ENCODE assay signal across 8 cellular contexts in genomic region chr20:49323622-49324238, GRCh38. TPM values are rescaled to one million over a fixed set of nuclear protein-coding genes. Genes with fewer than 3 reads are reported as not detected.
DNase-seq lines count a peak whose midpoint lies in the region; ATAC-seq lines count a peak whose summit lies in the region.

No MANE protein-coding gene starts in this region.

- POLR2A ChIA-PET in naive thymus-derived CD8-positive, alpha-beta T cell (lab: Charles Lee) = interaction anchor here (0.7 to 1.6 kb wide), 8 partner anchors 10 to 88 kb away, joined by 3 to 14 read pairs (median 6); partner anchors contain the start of gene ZNFX1

- no peak overlapping the region for H3K27ac ChIP-seq in HUES6 (ENCODE audit: low read depth, low read length)

- H3K36me3 ChIP-seq in HUES6 (ENCODE audit: control insufficient read depth, insufficient read depth, low read length) (no peaks in the 10 kb centered on the region), H7 (replicated peaks; ENCODE audit: control insufficient read depth, insufficient read depth, low read length) (no peaks in the 10 kb centered on the region)

- H3K4me1 Mint-ChIP-seq in naive thymus-derived CD8-positive, alpha-beta T cell = peaks cover 12 to 30% (median 21%) of the 10 kb centered on the region in 4 donors

- H3K4me1 ChIP-seq in HUES6 (ENCODE audit: control insufficient read depth, insufficient read depth, low read length) = peaks cover 19% of the 10 kb centered on the region

- DNase-seq in NCI-H1436 (lab: John Stamatoyannopoulos, UW) (peak; percentile 38), NCI-H1436 treated with DMSO at 0.1 percent for 48 hours (lab: John Stamatoyannopoulos, UW) (no peak), SW480 (ENCODE audit: low spot score) (peak; percentile 80), dermis microvascular lymphatic vessel endothelial cell (ENCODE audit: low read depth in 2 of 2) (peak; percentile 83 to 95), H7 (no peak)
- peak in 6 of 10 donors; percentile 9 to 64 (median 40) for DNase-seq in naive thymus-derived CD8-positive, alpha-beta T cell

- H3K4me3 Mint-ChIP-seq in naive thymus-derived CD8-positive, alpha-beta T cell = peak overlapping the region in 2 of 10 donors; percentile 15 to 44

- no peaks in the 10 kb centered on the region for H3K9me3 Mint-ChIP-seq in naive thymus-derived CD8-positive, alpha-beta T cell

- H3K36me3 Mint-ChIP-seq in naive thymus-derived CD8-positive, alpha-beta T cell = no peaks in the 10 kb centered on the region

- H3K27me3 Mint-ChIP-seq in naive thymus-derived CD8-positive, alpha-beta T cell = peaks cover 19 to 29% (median 19%) of the 10 kb centered on the region in 5 donors

- peaks cover 15% of the 10 kb centered on the region for H3K27me3 ChIP-seq in HUES6 (ENCODE audit: control insufficient read depth, insufficient read depth, low read length)
- H3K27me3 ChIP-seq in H7 (ENCODE audit: control insufficient read depth, insufficient read depth, low read length) = peaks cover 13% of the 10 kb centered on the region

- H3K9ac ChIP-seq in HUES6 (ENCODE audit: low read length) = peak overlapping the region; percentile 50

- ATAC-seq in naive thymus-derived CD8-positive, alpha-beta T cell = peak; percentile 77
- ATAC-seq in GM19395 (IDR thresholded peaks at IDR 0.05; ENCODE audit: unreplicated experiment) = no peak

- peak overlapping the region in 5 of 10 donors; percentile 13 to 83 (median 55) for H3K27ac Mint-ChIP-seq in naive thymus-derived CD8-positive, alpha-beta T cell

- H3K9me3 ChIP-seq in HUES6 (ENCODE audit: control insufficient read depth, insufficient read depth, low read depth, low read length) = no peaks in the 10 kb centered on the region

- H3K4me3 ChIP-seq in HUES6 (ENCODE audit: low read depth, low read length) (no peak overlapping the region), H7 (ENCODE audit: insufficient read depth, low read depth, low read length) (no peak overlapping the region)

RNA-seq across cellular contexts. Expression of gene ZNFX1, which starts 45.9 kb away (rescaled TPM):
- total RNA-seq in dermis microvascular lymphatic vessel endothelial cell = 22.5 and 38.9 TPM in 2 replicates
- 10 to 100 TPM; 56.4 to 57.2 TPM for total RNA-seq in naive thymus-derived CD8-positive, alpha-beta T cell
- polyA plus RNA-seq in naive thymus-derived CD8-positive, alpha-beta T cell = 10 to 100 TPM; 28.1 to 45.0 (median 35.8) TPM
- 8.5 and 8.6 TPM in 2 replicates for total RNA-seq in H7 (2014; rRNA removed; shearing (Covaris generic))

Comparison
In these comparisons a context has a peak if more than half of its experiments do, and no peak if none do; other contexts are left out.
1. DNase-seq: peak in NCI-H1436 (single experiment), SW480 (single experiment), dermis microvascular lymphatic vessel endothelial cell (2 of 2) and naive thymus-derived CD8-positive, alpha-beta T cell (6 of 10); none in NCI-H1436 treated with DMSO at 0.1 percent for 48 hours (single experiment) and H7 (single experiment).